ENCODE assay signal across 14 cellular contexts in the genomic region with DNA sequence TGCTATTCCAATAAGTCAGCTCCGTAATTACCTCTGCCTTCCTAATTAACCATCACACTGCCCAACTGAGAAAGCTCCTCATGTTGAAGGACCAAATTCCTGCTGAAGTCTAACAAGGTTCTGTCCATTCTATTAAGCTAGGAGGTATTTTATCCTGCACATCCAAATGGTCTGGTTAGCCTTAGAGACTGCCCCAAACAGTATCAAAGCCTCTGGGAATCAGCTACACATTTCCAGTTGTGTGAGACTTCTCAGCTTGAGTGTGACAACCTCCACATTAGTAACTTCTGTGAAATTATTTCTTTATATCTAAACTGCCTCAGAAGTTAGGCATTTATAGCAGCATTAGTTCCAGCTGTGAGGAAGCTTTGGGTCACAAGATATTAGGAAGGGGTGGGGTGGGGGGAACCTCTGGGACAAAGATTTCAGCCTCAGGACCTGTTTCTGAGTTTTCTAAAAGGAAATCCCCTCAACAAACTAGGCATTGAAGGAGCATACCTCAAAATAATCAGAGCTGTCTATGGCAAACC.
DNase-seq lines count a peak whose midpoint lies in the region; ATAC-seq and TF ChIP-seq lines count a peak whose summit lies in the region.
"Had no signal": no experiment of that assay in that cellular context is flagged by ENCODE, and none has a peak within 500 bp of the region (broad histone marks: within the 10 kb centered on the region; RNA-seq: fewer than 3 reads in every experiment).

No MANE protein-coding gene starts in this region.

- H4K8ac ChIP-seq in IMR-90 (ENCODE audit: low read depth in 2 of 2, low read length in 2 of 2): peak overlapping the region in 1 of 2 experiments; percentile 20; a peak in 1 of 4 replicates

- H2BK20ac ChIP-seq in IMR-90 (ENCODE audit: low read depth, low read length): peak overlapping the region; percentile 31; the same call in 1 of the 2 replicates

- ATAC-seq in IMR-90 (ENCODE audit: low read depth) (no peak), right lobe of liver (no peak)

- peak overlapping the region; percentile 55; the same call in 1 of the 2 replicates for H3K18ac ChIP-seq in IMR-90 (ENCODE audit: low read depth, low read length)

- H3K4ac ChIP-seq in IMR-90 (ENCODE audit: low read depth, low read length): no peak overlapping the region; the same call in 1 of the 2 replicates

- H2AFZ ChIP-seq in IMR-90 (replicated peaks; ENCODE audit: low read length, poor library complexity): no peak overlapping the region
- no peak overlapping the region for H2AFZ ChIP-seq in osteoblast (ENCODE audit: low read length)

- H3K4me1 ChIP-seq in IMR-90 (ENCODE audit: control insufficient read depth, insufficient read depth, low read length) (peaks cover under 1% of the 10 kb centered on the region; the same call in 1 of the 2 replicates), osteoblast (ENCODE audit: insufficient read depth, low read length) (peaks cover 25% of the 10 kb centered on the region), right lobe of liver (no peaks in the 10 kb centered on the region)
- H3K4me1 ChIP-seq: Caco-2 had no signal

- no peaks in the 10 kb centered on the region for H3K9me3 ChIP-seq in IMR-90 (ENCODE audit: control insufficient read depth, insufficient read depth, low read length)
- no peaks in the 10 kb centered on the region for H3K9me3 ChIP-seq in osteoblast (ENCODE audit: low read depth, low read length)
- no peaks in the 10 kb centered on the region for H3K9me3 ChIP-seq in right lobe of liver
- H3K9me3 ChIP-seq: Caco-2 had no signal

- H3K79me2 ChIP-seq in osteoblast (ENCODE audit: insufficient read depth, low read length): no peaks in the 10 kb centered on the region

- in situ Hi-C loops in IMR-90 (cut with MboI; ENCODE audit: low sequenced_read_pairs): no loop called here

- no CpG with 5 or more reads among the region's 1 CpG for WGBS in IMR-90 (ENCODE audit: extremely low coverage in 2 of 2, insufficient read length in 1 of 2), 2 experiments
- 67% methylated on average over 1 of the region's 1 CpG for WGBS in right lobe of liver (ENCODE audit: insufficient coverage, low coverage, low lambda C conversion rate, missing lambda C conversion rate)

- H3K27me3 ChIP-seq in IMR-90 (ENCODE audit: control insufficient read depth, insufficient read depth, low read length) (no peaks in the 10 kb centered on the region), osteoblast (ENCODE audit: insufficient read depth, low read length) (no peaks in the 10 kb centered on the region), right lobe of liver (no peaks in the 10 kb centered on the region)

- BruUV-seq in IMR-90 (replicated peaks; lab: Mats Ljungman, UMichigan): no TSS peak

- no peak for TF ChIP-seq RAD21 in IMR-90 (IDR thresholded peaks at IDR 0.05; ENCODE audit: low read length)

- no peak overlapping the region; the same call in 1 of the 2 replicates for H4K5ac ChIP-seq in IMR-90 (ENCODE audit: low read depth, low read length)

- 0 out of 3 replicates have a peak overlapping the region, but pooled peaks have one; percentile 52 for H2BK15ac ChIP-seq in IMR-90 (ENCODE audit: low read depth, low read length)

- H3K9me1 ChIP-seq in IMR-90 (ENCODE audit: insufficient read depth, low read length): peaks cover 2% of the 10 kb centered on the region; the same call in 1 of the 2 replicates

- CTCF ChIA-PET in IMR-90 (lab: Yijun Ruan, JAX): interaction anchor here (0.5 to 1.5 kb wide), 2 partner anchors 151 to 320 kb away, joined by 3 to 5 read pairs; partner anchors contain the start of gene DUSP10

- no peak overlapping the region for H3K23ac ChIP-seq in IMR-90 (ENCODE audit: low read depth, low read length)

- H4K20me1 ChIP-seq in IMR-90 (ENCODE audit: insufficient read depth, low read length) (no peaks in the 10 kb centered on the region), osteoblast (ENCODE audit: insufficient read depth, low read length) (no peaks in the 10 kb centered on the region)

- H3K36me3 ChIP-seq in IMR-90 (ENCODE audit: control insufficient read depth, insufficient read depth, low read length) (no peaks in the 10 kb centered on the region), osteoblast (ENCODE audit: insufficient read depth, low read length) (no peaks in the 10 kb centered on the region), right lobe of liver (no peaks in the 10 kb centered on the region)

- H3K4me2 ChIP-seq in IMR-90 (ENCODE audit: low read depth, low read length): no peak overlapping the region
- peak overlapping the region; percentile 26 for H3K4me2 ChIP-seq in osteoblast (ENCODE audit: insufficient read depth, low read length)

- TF ChIP-seq CTCF in AG10803 (conservative IDR thresholded peaks at IDR 0.05; ENCODE audit: low read length) (no peak), IMR-90 (conservative IDR thresholded peaks at IDR 0.05; ENCODE audit: low read depth, low read length) (no peak), osteoblast (IDR thresholded peaks at IDR 0.05; ENCODE audit: extremely low read depth, low read depth, low read length) (no peak), right lobe of liver (IDR thresholded peaks at IDR 0.05) (no peak)

- TF ChIP-seq POLR2A in IMR-90 (IDR thresholded peaks at IDR 0.05; ENCODE audit: low read depth, low read length): no peak
- no peak for TF ChIP-seq POLR2A in right lobe of liver (IDR thresholded peaks at IDR 0.05)

- dilution Hi-C loops in IMR-90 (cut with HindIII; ENCODE audit: low sequenced_read_pairs, unreplicated experiment): no loop called here

- H3K56ac ChIP-seq in IMR-90 (ENCODE audit: extremely low read depth, insufficient read depth, low read length): no peak overlapping the region

- no peak overlapping the region for H3K9ac ChIP-seq in IMR-90 (ENCODE audit: low read depth, low read length)

- H3K79me1 ChIP-seq in IMR-90 (ENCODE audit: low read depth in 1 of 2, low read length in 2 of 2): no peaks in the 10 kb centered on the region

- H3K27ac ChIP-seq in IMR-90 (ENCODE audit: insufficient read depth, low read length): no peak overlapping the region
- H3K27ac ChIP-seq in osteoblast (ENCODE audit: low read depth, low read length): no peak overlapping the region
- no peak overlapping the region for H3K27ac ChIP-seq in right lobe of liver

- no peak overlapping the region for H2BK5ac ChIP-seq in IMR-90 (ENCODE audit: low read depth, low read length, poor library complexity, severe bottlenecking)

- H4K91ac ChIP-seq in IMR-90 (ENCODE audit: insufficient read depth, low read depth, low read length): no peak overlapping the region

- intact Hi-C loops in IMR-90 (cut with micrococcal nuclease): no loop called here
- intact Hi-C loops in right lobe of liver (cut with DNase I): no loop called here

- 0 out of 2 replicates have a peak overlapping the region, but pooled peaks have one; percentile 12 for H2BK120ac ChIP-seq in IMR-90 (ENCODE audit: low read depth, low read length)

- H3K4me3 ChIP-seq in AG10803 (ENCODE audit: low read length) (no peak overlapping the region), IMR-90 (ENCODE audit: insufficient read depth, low read depth, low read length) (no peak overlapping the region), osteoblast (ENCODE audit: insufficient read depth, low read length) (no peak overlapping the region), right lobe of liver (no peak overlapping the region)

- H2AK5ac ChIP-seq in IMR-90 (ENCODE audit: low read depth, low read length): no peak overlapping the region

- DNase-seq in AG10803 (ENCODE audit: low read depth): peak; percentile 52
- DNase-seq in IMR-90: no peak
- peak; percentile 53 for DNase-seq in fibroblast of gingiva (ENCODE audit: low read depth)
- no peak for DNase-seq in osteoblast (ENCODE audit: insufficient read length, low spot score, missing footprints)
- no peak for DNase-seq in NCI-H524 treated with DMSO at 0.1 percent for 48 hours (lab: John Stamatoyannopoulos, UW)
- DNase-seq in right lobe of liver: no peak
- no peak for DNase-seq in NCI-H1105 treated with DMSO at 0.1 percent for 48 hours (lab: John Stamatoyannopoulos, UW)
- DNase-seq: Caco-2; CD4-positive, CD25-positive, alpha-beta regulatory T cell; GF-D8; NCI-H1105; NCI-H1694 treated with DMSO at 0.1 percent for 48 hours; NCI-H748 treated with DMSO at 0.1 percent for 48 hours; NK-92 treated with Interleukin-12 subunit alpha and Interleukin-12 subunit beta, amount 100 ng/mL, for 24 hours had no signal

- POLR2A ChIA-PET in IMR-90 (lab: Charles Lee; ENCODE audit: unreplicated experiment): no interaction called here

- no peak overlapping the region for H3K14ac ChIP-seq in IMR-90 (replicated peaks; ENCODE audit: low read depth, low read length)

- H2AK9ac ChIP-seq in IMR-90 (replicated peaks; ENCODE audit: low read depth, low read length, poor library complexity): no peak overlapping the region

TF ChIP-seq in IMR-90, 13 proteins besides CTCF, POLR2A, EP300 and RAD21 (continues in another document):
- TF ChIP-seq RCOR1 (IDR thresholded peaks at IDR 0.05; ENCODE audit: insufficient replicate concordance, low read length) (no peak), MAZ (IDR thresholded peaks at IDR 0.05; ENCODE audit: borderline replicate concordance, low read depth, low read length) (no peak), NFE2L2 (IDR thresholded peaks at IDR 0.05; ENCODE audit: low read depth, low read length) (no peak), BHLHE40 (IDR thresholded peaks at IDR 0.05; ENCODE audit: low read depth, low read length) (no peak), SMC3 (IDR thresholded peaks at IDR 0.05; ENCODE audit: low read depth, low read length) (no peak), FOS (IDR thresholded peaks at IDR 0.05; ENCODE audit: low read depth, low read length) (no peak), MXI1 (IDR thresholded peaks at IDR 0.05; ENCODE audit: borderline replicate concordance, low read depth, low read length) (no peak), ELK1 (IDR thresholded peaks at IDR 0.05; ENCODE audit: borderline replicate concordance, low read depth, low read length) (no peak), USF2 (IDR thresholded peaks at IDR 0.05; ENCODE audit: low read depth, low read length) (no peak), RFX5 (IDR thresholded peaks at IDR 0.05; ENCODE audit: low read depth, low read length) (no peak)

Comparison
In these comparisons a context has a peak if more than half of its experiments do, and no peak if none do; other contexts are left out.
1. DNase-seq: peak in AG10803 (single experiment) and fibroblast of gingiva (single experiment); none in IMR-90 (single experiment), osteoblast (single experiment), NCI-H524 treated with DMSO at 0.1 percent for 48 hours (single experiment), right lobe of liver (0 of 3) and NCI-H1105 treated with DMSO at 0.1 percent for 48 hours (single experiment).